6 cellular contexts compared by ENCODE assay signal in the genomic region with DNA sequence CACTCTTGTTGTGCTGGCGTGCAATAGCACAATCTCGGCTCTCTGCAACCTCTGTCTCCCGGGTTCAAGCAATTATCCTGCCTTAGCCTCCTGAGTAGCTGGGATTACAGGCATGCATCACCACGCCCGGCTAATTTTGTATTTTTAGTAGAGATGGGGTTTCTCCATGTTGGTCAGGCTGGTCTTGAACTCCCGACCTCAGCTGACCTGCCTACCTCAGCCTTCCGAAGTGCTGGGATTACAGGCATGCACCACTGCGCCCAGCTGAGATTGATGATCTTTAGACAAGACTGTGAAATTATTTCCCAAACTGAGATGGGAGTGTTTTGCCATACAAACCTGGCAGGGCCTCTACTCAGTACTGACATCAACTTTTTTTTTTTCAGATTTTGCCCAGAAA. TPM values are rescaled to one million over a fixed set of nuclear protein-coding genes. Genes with fewer than 3 reads are reported as not detected.
"Had no signal": no experiment of that assay in that cellular context is flagged by ENCODE, and none has a peak within 500 bp of the region (broad histone marks: within the 10 kb centered on the region; RNA-seq: fewer than 3 reads in every experiment).

No MANE protein-coding gene starts in this region.

RNA-seq across cellular contexts. Expression of a gene that starts 27.8 kb away (rescaled TPM):
- total RNA-seq: GM23338, H1, H9, HT-29, IMR-90, K562 had no signal

RNA-seq across cellular contexts. Expression of a gene that starts 44.4 kb away (rescaled TPM):
- total RNA-seq: HT-29, IMR-90, K562 had no signal
